ENCODE assay signal across 1 cellular context in the genomic region with DNA sequence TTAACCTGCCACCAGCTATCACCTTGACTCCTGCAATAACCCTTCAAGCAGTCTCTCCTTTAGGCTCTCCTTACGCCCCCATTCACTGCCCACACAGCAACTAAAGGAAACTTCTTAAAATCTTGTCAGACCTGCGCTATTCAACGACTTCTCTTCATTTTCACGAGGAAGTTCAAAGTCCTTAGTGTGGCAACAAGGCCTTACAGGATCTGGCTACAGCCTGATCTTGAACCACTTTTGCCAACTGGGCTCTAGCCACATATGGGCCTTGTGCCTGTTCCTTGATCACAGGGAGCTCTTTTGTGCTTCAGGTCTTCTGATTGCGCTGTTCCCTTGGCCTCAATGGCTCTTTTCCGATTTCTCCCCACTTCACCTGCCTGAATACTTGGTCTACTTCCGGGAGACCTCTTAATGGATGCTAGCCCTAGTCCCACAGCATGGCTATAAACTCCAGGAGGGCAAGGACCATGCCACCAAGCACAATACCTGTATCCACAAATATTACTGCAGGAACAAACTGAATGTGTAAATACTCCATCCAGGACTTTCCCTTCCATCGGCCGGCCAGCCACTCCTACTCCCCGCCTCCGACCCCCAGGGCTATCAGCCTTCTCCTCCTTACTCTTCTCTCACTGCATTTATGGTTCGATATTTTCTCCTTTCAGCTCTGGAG.
TF ChIP-seq lines count a peak whose summit lies in the region.

No MANE protein-coding gene starts in this region.

TF ChIP-seq in HepG2, 621 proteins besides CTCF, POLR2A, EP300 and RAD21 (continued from another document and continues in another):
- TF ChIP-seq, protein P1, sequence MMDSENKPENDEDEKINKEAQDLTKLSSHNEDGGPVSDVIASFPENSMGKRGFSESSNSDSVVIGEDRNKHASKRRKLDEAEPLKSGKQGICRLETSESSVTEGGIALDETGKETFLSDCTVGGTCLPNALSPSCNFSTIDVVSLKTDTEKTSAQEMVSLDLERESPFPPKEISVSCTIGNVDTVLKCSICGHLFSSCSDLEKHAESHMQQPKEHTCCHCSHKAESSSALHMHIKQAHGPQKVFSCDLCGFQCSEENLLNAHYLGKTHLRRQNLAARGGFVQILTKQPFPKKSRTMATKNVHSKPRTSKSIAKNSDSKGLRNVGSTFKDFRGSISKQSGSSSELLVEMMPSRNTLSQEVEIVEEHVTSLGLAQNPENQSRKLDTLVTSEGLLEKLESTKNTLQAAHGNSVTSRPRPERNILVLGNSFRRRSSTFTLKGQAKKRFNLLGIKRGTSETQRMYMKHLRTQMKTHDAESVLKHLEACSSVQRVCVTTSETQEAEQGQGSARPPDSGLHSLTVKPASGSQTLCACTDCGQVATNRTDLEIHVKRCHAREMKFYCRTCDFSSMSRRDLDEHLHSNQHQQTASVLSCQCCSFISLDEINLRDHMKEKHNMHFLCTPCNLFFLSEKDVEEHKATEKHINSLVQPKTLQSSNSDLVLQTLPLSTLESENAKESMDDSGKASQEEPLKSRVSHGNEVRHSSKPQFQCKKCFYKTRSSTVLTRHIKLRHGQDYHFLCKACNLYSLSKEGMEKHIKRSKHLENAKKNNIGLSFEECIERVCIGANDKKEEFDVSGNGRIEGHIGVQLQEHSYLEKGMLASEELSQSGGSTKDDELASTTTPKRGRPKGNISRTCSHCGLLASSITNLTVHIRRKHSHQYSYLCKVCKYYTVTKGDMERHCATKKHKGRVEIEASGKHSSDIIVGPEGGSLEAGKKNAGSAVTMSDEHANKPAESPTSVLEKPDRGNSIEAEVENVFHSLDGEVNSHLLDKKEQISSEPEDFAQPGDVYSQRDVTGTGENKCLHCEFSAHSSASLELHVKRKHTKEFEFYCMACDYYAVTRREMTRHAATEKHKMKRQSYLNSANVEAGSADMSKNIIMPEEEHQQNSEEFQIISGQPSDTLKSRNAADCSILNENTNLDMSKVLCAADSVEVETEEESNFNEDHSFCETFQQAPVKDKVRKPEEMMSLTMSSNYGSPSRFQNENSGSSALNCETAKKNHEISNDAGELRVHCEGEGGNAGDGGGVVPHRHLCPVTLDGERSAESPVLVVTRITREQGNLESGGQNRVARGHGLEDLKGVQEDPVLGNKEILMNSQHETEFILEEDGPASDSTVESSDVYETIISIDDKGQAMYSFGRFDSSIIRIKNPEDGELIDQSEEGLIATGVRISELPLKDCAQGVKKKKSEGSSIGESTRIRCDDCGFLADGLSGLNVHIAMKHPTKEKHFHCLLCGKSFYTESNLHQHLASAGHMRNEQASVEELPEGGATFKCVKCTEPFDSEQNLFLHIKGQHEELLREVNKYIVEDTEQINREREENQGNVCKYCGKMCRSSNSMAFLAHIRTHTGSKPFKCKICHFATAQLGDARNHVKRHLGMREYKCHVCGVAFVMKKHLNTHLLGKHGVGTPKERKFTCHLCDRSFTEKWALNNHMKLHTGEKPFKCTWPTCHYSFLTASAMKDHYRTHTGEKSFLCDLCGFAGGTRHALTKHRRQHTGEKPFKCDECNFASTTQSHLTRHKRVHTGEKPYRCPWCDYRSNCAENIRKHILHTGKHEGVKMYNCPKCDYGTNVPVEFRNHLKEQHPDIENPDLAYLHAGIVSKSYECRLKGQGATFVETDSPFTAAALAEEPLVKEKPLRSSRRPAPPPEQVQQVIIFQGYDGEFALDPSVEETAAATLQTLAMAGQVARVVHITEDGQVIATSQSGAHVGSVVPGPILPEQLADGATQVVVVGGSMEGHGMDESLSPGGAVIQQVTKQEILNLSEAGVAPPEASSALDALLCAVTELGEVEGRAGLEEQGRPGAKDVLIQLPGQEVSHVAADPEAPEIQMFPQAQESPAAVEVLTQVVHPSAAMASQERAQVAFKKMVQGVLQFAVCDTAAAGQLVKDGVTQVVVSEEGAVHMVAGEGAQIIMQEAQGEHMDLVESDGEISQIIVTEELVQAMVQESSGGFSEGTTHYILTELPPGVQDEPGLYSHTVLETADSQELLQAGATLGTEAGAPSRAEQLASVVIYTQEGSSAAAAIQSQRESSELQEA (CRISPR knock-in tag; IDR thresholded peaks at IDR 0.05; ENCODE audit: not compliant biosample characterization) = no peak
- TF ChIP-seq ZNF232 (CRISPR knock-in tag; IDR thresholded peaks at IDR 0.05; ENCODE audit: borderline replicate concordance) (no peak), ATF7 (IDR thresholded peaks at IDR 0.05) (no peak), ATF7 (CRISPR knock-in tag; IDR thresholded peaks at IDR 0.05) (no peak), ZNF891 (CRISPR knock-in tag; IDR thresholded peaks at IDR 0.05) (no peak), ZNF670 (CRISPR knock-in tag; IDR thresholded peaks at IDR 0.05; ENCODE audit: borderline replicate concordance) (no peak), ARNTL (CRISPR knock-in tag; IDR thresholded peaks at IDR 0.05) (no peak), SOX6 (IDR thresholded peaks at IDR 0.05) (no peak), SOX6 (CRISPR knock-in tag; IDR thresholded peaks at IDR 0.05) (no peak), FLYWCH1 (CRISPR knock-in tag; IDR thresholded peaks at IDR 0.05) (no peak), SMYD3 (CRISPR knock-in tag; IDR thresholded peaks at IDR 0.05) (no peak), ZNF619 (CRISPR knock-in tag; IDR thresholded peaks at IDR 0.05) (no peak), HOXA5 (CRISPR knock-in tag; IDR thresholded peaks at IDR 0.05) (no peak), ZNF556 (CRISPR knock-in tag; IDR thresholded peaks at IDR 0.05; ENCODE audit: borderline replicate concordance) (no peak), RAD51 (IDR thresholded peaks at IDR 0.05; ENCODE audit: borderline replicate concordance) (no peak), HHEX (CRISPR knock-in tag; IDR thresholded peaks at IDR 0.05) (no peak), HDAC2 (CRISPR knock-in tag; IDR thresholded peaks at IDR 0.05) (peak; percentile 38; the same call in 1 of the 2 replicates), ONECUT2 (CRISPR knock-in tag; IDR thresholded peaks at IDR 0.05) (0 out of 2 replicates have a peak, but pooled peaks have one; percentile 58), FOXA3 (CRISPR knock-in tag; IDR thresholded peaks at IDR 0.05) (0 out of 2 replicates have a peak, but pooled peaks have one; percentile 21), ZNF768 (CRISPR knock-in tag; IDR thresholded peaks at IDR 0.05) (no peak), MYNN (CRISPR knock-in tag; IDR thresholded peaks at IDR 0.05; ENCODE audit: low read depth) (0 out of 2 replicates have a peak, but pooled peaks have one; percentile 34), ZMYM3 (CRISPR knock-in tag; IDR thresholded peaks at IDR 0.05) (no peak), ZFY (CRISPR knock-in tag; IDR thresholded peaks at IDR 0.05) (peak; percentile 17), ZNF773 (CRISPR knock-in tag; IDR thresholded peaks at IDR 0.05; ENCODE audit: borderline replicate concordance) (no peak), ZBTB1 (CRISPR knock-in tag; IDR thresholded peaks at IDR 0.05; ENCODE audit: borderline replicate concordance) (no peak), ETV5 (CRISPR knock-in tag; IDR thresholded peaks at IDR 0.05; ENCODE audit: borderline replicate concordance) (peak; percentile 61; the same call in 1 of the 2 replicates), MAFK (conservative IDR thresholded peaks at IDR 0.05 in 1 of 2, IDR thresholded peaks at IDR 0.05 in 1 of 2; ENCODE audit: low read length in 2 of 2) (no peak), MIER2 (CRISPR knock-in tag; IDR thresholded peaks at IDR 0.05) (no peak), MAZ (IDR thresholded peaks at IDR 0.05; ENCODE audit: borderline replicate concordance, low read depth, low read length) (no peak), MAZ (CRISPR knock-in tag; IDR thresholded peaks at IDR 0.05; ENCODE audit: low read depth) (no peak), PRPF4 (IDR thresholded peaks at IDR 0.05; ENCODE audit: low read depth, low read length, poor library complexity, severe bottlenecking) (no peak)
- TF ChIP-seq, protein P2, sequence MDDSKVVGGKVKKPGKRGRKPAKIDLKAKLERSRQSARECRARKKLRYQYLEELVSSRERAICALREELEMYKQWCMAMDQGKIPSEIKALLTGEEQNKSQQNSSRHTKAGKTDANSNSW (CRISPR knock-in tag; IDR thresholded peaks at IDR 0.05; ENCODE audit: borderline replicate concordance) = no peak
- TF ChIP-seq, protein P3, sequence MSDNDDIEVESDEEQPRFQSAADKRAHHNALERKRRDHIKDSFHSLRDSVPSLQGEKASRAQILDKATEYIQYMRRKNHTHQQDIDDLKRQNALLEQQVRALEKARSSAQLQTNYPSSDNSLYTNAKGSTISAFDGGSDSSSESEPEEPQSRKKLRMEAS (IDR thresholded peaks at IDR 0.05) = 0 out of 2 replicates have a peak, but pooled peaks have one; percentile 21
- TF ChIP-seq, protein P4, sequence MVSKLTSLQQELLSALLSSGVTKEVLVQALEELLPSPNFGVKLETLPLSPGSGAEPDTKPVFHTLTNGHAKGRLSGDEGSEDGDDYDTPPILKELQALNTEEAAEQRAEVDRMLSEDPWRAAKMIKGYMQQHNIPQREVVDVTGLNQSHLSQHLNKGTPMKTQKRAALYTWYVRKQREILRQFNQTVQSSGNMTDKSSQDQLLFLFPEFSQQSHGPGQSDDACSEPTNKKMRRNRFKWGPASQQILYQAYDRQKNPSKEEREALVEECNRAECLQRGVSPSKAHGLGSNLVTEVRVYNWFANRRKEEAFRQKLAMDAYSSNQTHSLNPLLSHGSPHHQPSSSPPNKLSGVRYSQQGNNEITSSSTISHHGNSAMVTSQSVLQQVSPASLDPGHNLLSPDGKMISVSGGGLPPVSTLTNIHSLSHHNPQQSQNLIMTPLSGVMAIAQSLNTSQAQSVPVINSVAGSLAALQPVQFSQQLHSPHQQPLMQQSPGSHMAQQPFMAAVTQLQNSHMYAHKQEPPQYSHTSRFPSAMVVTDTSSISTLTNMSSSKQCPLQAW (CRISPR knock-in tag; IDR thresholded peaks at IDR 0.05) = peak; percentile 20; the same call in 1 of the 2 replicates
- TF ChIP-seq, protein P5, sequence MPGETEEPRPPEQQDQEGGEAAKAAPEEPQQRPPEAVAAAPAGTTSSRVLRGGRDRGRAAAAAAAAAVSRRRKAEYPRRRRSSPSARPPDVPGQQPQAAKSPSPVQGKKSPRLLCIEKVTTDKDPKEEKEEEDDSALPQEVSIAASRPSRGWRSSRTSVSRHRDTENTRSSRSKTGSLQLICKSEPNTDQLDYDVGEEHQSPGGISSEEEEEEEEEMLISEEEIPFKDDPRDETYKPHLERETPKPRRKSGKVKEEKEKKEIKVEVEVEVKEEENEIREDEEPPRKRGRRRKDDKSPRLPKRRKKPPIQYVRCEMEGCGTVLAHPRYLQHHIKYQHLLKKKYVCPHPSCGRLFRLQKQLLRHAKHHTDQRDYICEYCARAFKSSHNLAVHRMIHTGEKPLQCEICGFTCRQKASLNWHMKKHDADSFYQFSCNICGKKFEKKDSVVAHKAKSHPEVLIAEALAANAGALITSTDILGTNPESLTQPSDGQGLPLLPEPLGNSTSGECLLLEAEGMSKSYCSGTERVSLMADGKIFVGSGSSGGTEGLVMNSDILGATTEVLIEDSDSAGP (CRISPR knock-in tag; IDR thresholded peaks at IDR 0.05; ENCODE audit: borderline replicate concordance) = no peak
- TF ChIP-seq, protein P6, sequence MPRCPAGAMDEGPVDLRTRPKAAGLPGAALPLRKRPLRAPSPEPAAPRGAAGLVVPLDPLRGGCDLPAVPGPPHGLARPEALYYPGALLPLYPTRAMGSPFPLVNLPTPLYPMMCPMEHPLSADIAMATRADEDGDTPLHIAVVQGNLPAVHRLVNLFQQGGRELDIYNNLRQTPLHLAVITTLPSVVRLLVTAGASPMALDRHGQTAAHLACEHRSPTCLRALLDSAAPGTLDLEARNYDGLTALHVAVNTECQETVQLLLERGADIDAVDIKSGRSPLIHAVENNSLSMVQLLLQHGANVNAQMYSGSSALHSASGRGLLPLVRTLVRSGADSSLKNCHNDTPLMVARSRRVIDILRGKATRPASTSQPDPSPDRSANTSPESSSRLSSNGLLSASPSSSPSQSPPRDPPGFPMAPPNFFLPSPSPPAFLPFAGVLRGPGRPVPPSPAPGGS (CRISPR knock-in tag; IDR thresholded peaks at IDR 0.05) = no peak
- TF ChIP-seq, protein P7, sequence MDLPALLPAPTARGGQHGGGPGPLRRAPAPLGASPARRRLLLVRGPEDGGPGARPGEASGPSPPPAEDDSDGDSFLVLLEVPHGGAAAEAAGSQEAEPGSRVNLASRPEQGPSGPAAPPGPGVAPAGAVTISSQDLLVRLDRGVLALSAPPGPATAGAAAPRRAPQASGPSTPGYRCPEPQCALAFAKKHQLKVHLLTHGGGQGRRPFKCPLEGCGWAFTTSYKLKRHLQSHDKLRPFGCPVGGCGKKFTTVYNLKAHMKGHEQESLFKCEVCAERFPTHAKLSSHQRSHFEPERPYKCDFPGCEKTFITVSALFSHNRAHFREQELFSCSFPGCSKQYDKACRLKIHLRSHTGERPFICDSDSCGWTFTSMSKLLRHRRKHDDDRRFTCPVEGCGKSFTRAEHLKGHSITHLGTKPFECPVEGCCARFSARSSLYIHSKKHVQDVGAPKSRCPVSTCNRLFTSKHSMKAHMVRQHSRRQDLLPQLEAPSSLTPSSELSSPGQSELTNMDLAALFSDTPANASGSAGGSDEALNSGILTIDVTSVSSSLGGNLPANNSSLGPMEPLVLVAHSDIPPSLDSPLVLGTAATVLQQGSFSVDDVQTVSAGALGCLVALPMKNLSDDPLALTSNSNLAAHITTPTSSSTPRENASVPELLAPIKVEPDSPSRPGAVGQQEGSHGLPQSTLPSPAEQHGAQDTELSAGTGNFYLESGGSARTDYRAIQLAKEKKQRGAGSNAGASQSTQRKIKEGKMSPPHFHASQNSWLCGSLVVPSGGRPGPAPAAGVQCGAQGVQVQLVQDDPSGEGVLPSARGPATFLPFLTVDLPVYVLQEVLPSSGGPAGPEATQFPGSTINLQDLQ (CRISPR knock-in tag; IDR thresholded peaks at IDR 0.05) = no peak
- TF ChIP-seq, protein P8, sequence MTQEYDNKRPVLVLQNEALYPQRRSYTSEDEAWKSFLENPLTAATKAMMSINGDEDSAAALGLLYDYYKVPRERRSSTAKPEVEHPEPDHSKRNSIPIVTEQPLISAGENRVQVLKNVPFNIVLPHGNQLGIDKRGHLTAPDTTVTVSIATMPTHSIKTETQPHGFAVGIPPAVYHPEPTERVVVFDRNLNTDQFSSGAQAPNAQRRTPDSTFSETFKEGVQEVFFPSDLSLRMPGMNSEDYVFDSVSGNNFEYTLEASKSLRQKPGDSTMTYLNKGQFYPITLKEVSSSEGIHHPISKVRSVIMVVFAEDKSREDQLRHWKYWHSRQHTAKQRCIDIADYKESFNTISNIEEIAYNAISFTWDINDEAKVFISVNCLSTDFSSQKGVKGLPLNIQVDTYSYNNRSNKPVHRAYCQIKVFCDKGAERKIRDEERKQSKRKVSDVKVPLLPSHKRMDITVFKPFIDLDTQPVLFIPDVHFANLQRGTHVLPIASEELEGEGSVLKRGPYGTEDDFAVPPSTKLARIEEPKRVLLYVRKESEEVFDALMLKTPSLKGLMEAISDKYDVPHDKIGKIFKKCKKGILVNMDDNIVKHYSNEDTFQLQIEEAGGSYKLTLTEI (CRISPR knock-in tag; conservative IDR thresholded peaks at IDR 0.05) = no peak
